ENCODE assay signal across 8 cellular contexts in the genomic region with DNA sequence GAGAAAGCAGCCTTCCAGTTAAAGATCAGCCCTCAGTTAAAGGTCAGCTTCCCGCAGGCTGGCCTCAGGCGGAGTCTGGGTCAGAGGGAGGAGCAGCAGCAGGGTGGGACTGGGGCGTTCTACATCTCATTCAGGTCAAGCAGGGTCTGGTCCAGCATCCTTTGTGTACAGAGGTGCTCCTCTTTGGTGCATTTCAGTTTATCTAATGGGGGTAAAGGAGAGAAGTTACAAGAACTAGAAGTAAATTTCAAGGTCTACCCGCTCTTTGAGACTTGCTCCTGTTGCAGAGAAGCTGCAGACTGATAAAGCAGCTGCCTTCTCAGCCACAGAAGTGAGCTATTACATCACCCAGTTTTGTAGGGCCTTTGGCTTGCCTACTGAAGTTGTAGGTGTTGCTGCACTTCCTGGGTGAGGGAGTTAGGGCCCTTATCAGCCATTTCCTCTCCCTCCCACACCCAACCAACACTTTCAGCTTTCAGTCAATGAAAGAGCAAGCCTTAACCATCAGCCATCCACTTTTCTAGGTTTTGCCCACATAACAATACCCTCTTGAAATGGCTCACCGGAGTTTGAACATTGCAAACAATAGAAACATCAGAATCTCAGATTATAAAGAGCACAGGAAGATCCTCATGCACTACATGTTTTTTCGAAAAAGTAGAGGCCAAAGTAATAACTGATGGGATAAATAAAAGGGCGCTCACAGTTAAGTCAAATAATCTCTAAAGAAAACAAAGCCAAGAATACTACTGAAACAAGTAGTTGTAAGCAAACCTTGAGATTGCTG. TPM values are rescaled to one million over a fixed set of nuclear protein-coding genes. Genes with fewer than 3 reads are reported as not detected.
A peak's percentile ranks its signal among the peaks of the same experiment; 100 is the strongest.
DNase-seq lines count a peak whose midpoint lies in the region; ATAC-seq and TF ChIP-seq lines count a peak whose summit lies in the region.

No MANE protein-coding gene starts in this region.

- peaks cover 0 to 70% (median 12%) of the 10 kb centered on the region in 12 donors for H3K4me1 ChIP-seq in heart left ventricle

- DNase-seq in heart left ventricle (no peak), cardiac septum (ENCODE audit: low spot score) (no peak), HT-29 (ENCODE audit: low spot score) (peak; percentile 52), endothelial cell (ENCODE audit: low spot score) (no peak), NCI-H524 (lab: John Stamatoyannopoulos, UW) (no peak), cerebellar nuclear complex (lab: John Stamatoyannopoulos, UW) (no peak)
- peak; percentile 57 to 63 for DNase-seq in activated CD4-positive, alpha-beta T cell treated with anti-CD3 and anti-CD28 coated beads, Interleukin-2, amount 50 U/mL, for 4 hours
- peak; percentile 68 for DNase-seq in stimulated activated CD4-positive, alpha-beta T cell treated with anti-CD3 and anti-CD28 coated beads, Interleukin-2, amount 100 ng/mL, for 4 hours (ENCODE audit: low read depth)

- peak in 3 of 4 donors; percentile 12 to 55 (median 55) for ATAC-seq in heart left ventricle

- peaks cover 0 to 82% (median 61%) of the 10 kb centered on the region in 9 donors for H3K36me3 ChIP-seq in heart left ventricle

- peaks cover 44% of the 10 kb centered on the region for H3K36me3 Mint-ChIP-seq in endothelial cell (ENCODE audit: low read depth, unreplicated experiment)

- H3K27ac Mint-ChIP-seq in endothelial cell (ENCODE audit: unreplicated experiment) = peak overlapping the region; percentile 55

- H3K4me1 Mint-ChIP-seq in endothelial cell (ENCODE audit: unreplicated experiment) = peaks cover 49% of the 10 kb centered on the region

- TF ChIP-seq POLR2A in heart left ventricle (IDR thresholded peaks at IDR 0.05) = no peak

- no peaks in the 10 kb centered on the region for H3K27me3 Mint-ChIP-seq in endothelial cell (ENCODE audit: unreplicated experiment)

- H3K4me3 ChIP-seq in heart left ventricle = no peak overlapping the region

- no peaks in the 10 kb centered on the region for H3K9me3 Mint-ChIP-seq in endothelial cell (ENCODE audit: unreplicated experiment)

- peak overlapping the region; percentile 65 for H3K4me3 Mint-ChIP-seq in endothelial cell (ENCODE audit: unreplicated experiment)

- TF ChIP-seq CTCF in heart left ventricle (IDR thresholded peaks at IDR 0.05) (no peak), endothelial cell (IDR thresholded peaks at IDR 0.05; ENCODE audit: unreplicated experiment) (no peak)

- H3K9me3 ChIP-seq in heart left ventricle = peaks cover 0 to 3% (median 0%) of the 10 kb centered on the region in 12 donors

- intact Hi-C loops in heart left ventricle (cut with DNase I) = no loop called here
- intact Hi-C loops in cardiac septum (cut with DNase I) = no loop called here

- 74 to 81% (median 77%) methylated on average over 7 of the region's 7 CpGs for WGBS in heart left ventricle, 4 donors

- H3K27me3 ChIP-seq in heart left ventricle = no peaks in the 10 kb centered on the region

- peak overlapping the region in 3 of 12 donors; percentile 3 to 74 (median 17) for H3K27ac ChIP-seq in heart left ventricle

RNA-seq across cellular contexts. Expression of a gene that starts 2.8 kb away (rescaled TPM):
- total RNA-seq in heart left ventricle = under 1 TPM in 3 of 9 donors, not detected in 6; 0.04 to 0.31 (median 0.05) TPM
- not detected for polyA plus RNA-seq in heart left ventricle
- 0.48 TPM for total RNA-seq in cardiac septum
- total RNA-seq in HT-29 (2014; rRNA removed; shearing (Covaris generic)) = not detected in 2 replicates
- 0.15 TPM for total RNA-seq in endothelial cell (ENCODE audit: unreplicated experiment)

RNA-seq across cellular contexts. Expression of a gene that starts 34.2 kb away (rescaled TPM):
- total RNA-seq in heart left ventricle (100 to 1,000 TPM in 7 of 9 donors, 10 to 100 TPM in 2; 76.5 to 259 (median 120) TPM), cardiac septum (364 TPM), endothelial cell (ENCODE audit: unreplicated experiment) (689 TPM)
- 100 to 1,000 TPM; 101 to 163 TPM for polyA plus RNA-seq in heart left ventricle
- total RNA-seq in HT-29 (2014; rRNA removed; shearing (Covaris generic)) = 308 and 315 TPM in 2 replicates

RNA-seq across cellular contexts. Expression of a gene that starts 48.4 kb away (rescaled TPM):
- total RNA-seq in heart left ventricle (not detected), cardiac septum (not detected), endothelial cell (ENCODE audit: unreplicated experiment) (not detected)
- polyA plus RNA-seq in heart left ventricle = not detected
- total RNA-seq in HT-29 (2014; rRNA removed; shearing (Covaris generic)) = not detected in 2 replicates

Comparison
In these comparisons a context has a peak if more than half of its experiments do, and no peak if none do; other contexts are left out.
1. DNase-seq: peak in HT-29 (single experiment), activated CD4-positive, alpha-beta T cell treated with anti-CD3 and anti-CD28 coated beads, Interleukin-2, amount 50 U/mL, for 4 hours (2 of 2) and stimulated activated CD4-positive, alpha-beta T cell treated with anti-CD3 and anti-CD28 coated beads, Interleukin-2, amount 100 ng/mL, for 4 hours (single experiment); none in heart left ventricle (0 of 5), cardiac septum (single experiment), endothelial cell (single experiment), NCI-H524 (0 of 2) and cerebellar nuclear complex (0 of 2).